In the genomic region with DNA sequence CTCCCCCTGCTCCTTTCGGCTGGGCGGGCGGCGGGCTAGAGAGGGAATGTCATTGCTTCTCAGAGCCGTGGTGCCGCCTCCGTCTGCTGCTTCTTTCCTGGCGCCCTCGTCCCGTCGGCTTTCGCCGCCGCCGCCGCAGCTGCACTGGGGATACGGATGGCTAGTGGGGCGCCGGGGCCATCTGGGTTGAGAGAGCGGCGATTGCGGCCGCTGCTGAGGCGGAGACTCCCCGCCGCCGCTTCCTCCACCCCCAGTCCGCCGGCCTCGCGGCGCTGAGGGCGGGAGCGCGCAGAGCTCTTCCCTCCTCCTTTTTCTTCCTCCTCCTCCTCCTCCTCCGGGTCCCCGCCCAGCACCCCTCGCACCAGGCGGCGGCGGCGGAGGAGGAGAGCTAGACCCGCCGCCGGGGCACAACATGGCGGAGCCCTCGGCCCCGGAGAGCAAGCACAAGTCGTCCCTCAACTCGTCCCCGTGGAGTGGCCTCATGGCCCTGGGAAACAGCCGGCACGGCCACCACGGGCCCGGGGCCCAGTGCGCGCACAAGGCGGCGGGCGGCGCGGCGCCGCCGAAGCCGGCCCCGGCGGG, we compare ENCODE assay signal across 8 cellular contexts. TPM values are rescaled to one million over a fixed set of nuclear protein-coding genes. Genes with fewer than 3 reads are reported as not detected.
DNase-seq lines count a peak whose midpoint lies in the region; ATAC-seq and TF ChIP-seq lines count a peak whose summit lies in the region.

TSS of gene STT3B (plus strand) at position 339 of the 582 bp plus-strand sequence. CDS start at position 413, 74 bp downstream.

- peaks cover 40% of the 10 kb centered on the region for H4K20me1 ChIP-seq in SK-N-SH (ENCODE audit: insufficient read depth)

- WGBS in SK-N-SH (ENCODE audit: low lambda C conversion rate) = 3% methylated on average over 28 of the region's 68 CpGs
- 0% methylated on average over 2 to 68 of the region's 68 CpGs for WGBS in adrenal gland, 4 donors
- under 1% methylated on average over 67 of the region's 68 CpGs for WGBS in right cardiac atrium

- H3K36me3 ChIP-seq in HUES6 (ENCODE audit: control insufficient read depth, insufficient read depth, low read length) (no peaks in the 10 kb centered on the region), SK-N-SH (replicated peaks in 1 of 2; ENCODE audit: control insufficient read depth in 1 of 2, insufficient read depth in 2 of 2, low read length in 1 of 2) (peaks cover 2 to 4% of the 10 kb centered on the region in 2 experiments), adrenal gland (replicated peaks in 1 of 2) (no peaks in the 10 kb centered on the region)

- H3K4me3 ChIP-seq in HUES6 (ENCODE audit: low read depth, low read length) (peak within 1 kb of the TSS; percentile 66), SK-N-SH (ENCODE audit: low read depth in 2 of 2, low read length in 1 of 2) (peak within 1 kb of the TSS; percentile 79 to 95), adrenal gland (peak within 1 kb of the TSS; percentile 69 to 97 (median 89)), right cardiac atrium (ENCODE audit: low read length) (peak within 1 kb of the TSS; percentile 90)

- peak; percentile 88 to 98 for TF ChIP-seq POLR2A in adrenal gland (IDR thresholded peaks at IDR 0.05)

- H3K4me2 ChIP-seq in SK-N-SH = peak within 1 kb of the TSS; percentile 81

- peaks cover 3% of the 10 kb centered on the region for H3F3A ChIP-seq in SK-N-SH (replicated peaks; ENCODE audit: insufficient read depth)

- no peak for TF ChIP-seq EP300 in SK-N-SH (IDR thresholded peaks at IDR 0.05; ENCODE audit: borderline replicate concordance in 1 of 2, low read depth in 1 of 2, low read length in 1 of 2)

- peak within 1 kb of the TSS; percentile 92 for H3K27ac ChIP-seq in HUES6 (ENCODE audit: low read depth, low read length)
- peak within 1 kb of the TSS; percentile 96 to 99 for H3K27ac ChIP-seq in SK-N-SH (ENCODE audit: low read depth in 2 of 2, low read length in 1 of 2)
- peak within 1 kb of the TSS; percentile 90 to 99 (median 98) for H3K27ac ChIP-seq in adrenal gland
- peak within 1 kb of the TSS; percentile 96 for H3K27ac ChIP-seq in right cardiac atrium (ENCODE audit: low read length)

- POLR2A ChIA-PET in SK-N-SH (lab: Yijun Ruan, JAX) = interaction anchor here (0.8 to 2.7 kb wide), 12 partner anchors 11 to 234 kb away, joined by 3 to 13 read pairs (median 4); no protein-coding TSS in a partner anchor

- H3K9ac ChIP-seq in HUES6 (ENCODE audit: low read length) = peak within 1 kb of the TSS; percentile 95
- peak within 1 kb of the TSS; percentile 77 for H3K9ac ChIP-seq in SK-N-SH

- H3K27me3 ChIP-seq in HUES6 (ENCODE audit: control insufficient read depth, insufficient read depth, low read length) (0 out of 2 replicates have a peak, but pooled peaks cover 3% of the 10 kb centered on the region), SK-N-SH (ENCODE audit: insufficient read depth) (no peaks in the 10 kb centered on the region), adrenal gland (no peaks in the 10 kb centered on the region), right cardiac atrium (ENCODE audit: control insufficient read depth, insufficient read depth) (no peaks in the 10 kb centered on the region)

- TF ChIP-seq RAD21 in SK-N-SH (IDR thresholded peaks at IDR 0.05; ENCODE audit: low read length) = no peak

- CTCF ChIA-PET in SK-N-SH (lab: Yijun Ruan, JAX) = interaction anchor here (0.5 to 2.7 kb wide), 13 partner anchors 13 to 294 kb away, joined by 3 to 10 read pairs (median 3); no protein-coding TSS in a partner anchor

- H2AFZ ChIP-seq in SK-N-SH (ENCODE audit: low read depth) = peak within 1 kb of the TSS; percentile 82

- DNase-seq in EH (ENCODE audit: low read depth) = peak; percentile 88
- peak; percentile 79 for DNase-seq in SK-N-SH
- DNase-seq in adrenal gland = peak in 6 of 7 donors; percentile 70 to 85 (median 84)
- peak; percentile 87 to 94 (median 92) for DNase-seq in right cardiac atrium
- DNase-seq in retina = peak; percentile 98
- no peak for DNase-seq in cerebellar nuclear complex (lab: John Stamatoyannopoulos, UW)

- no peaks in the 10 kb centered on the region for H3K9me2 ChIP-seq in SK-N-SH

- intact Hi-C loops in adrenal gland (cut with DNase I) (loop anchor here in 1 of 2 donors (10.0 kb wide), 1 partner anchor 768 kb away; no protein-coding TSS in a partner anchor), right cardiac atrium (cut with DNase I) (no loop called here)

- H3K9me3 ChIP-seq in HUES6 (ENCODE audit: control insufficient read depth, insufficient read depth, low read depth, low read length) (no peaks in the 10 kb centered on the region), SK-N-SH (no peaks in the 10 kb centered on the region), adrenal gland (replicated peaks in 1 of 3) (no peaks in the 10 kb centered on the region), right cardiac atrium (ENCODE audit: control insufficient read depth, low read length) (no peaks in the 10 kb centered on the region)

- ATAC-seq in GM21515 (IDR thresholded peaks at IDR 0.05; ENCODE audit: unreplicated experiment) (peak; percentile 56), right cardiac atrium (peak; percentile 87 to 88)

- TF ChIP-seq CTCF in SK-N-SH (IDR thresholded peaks at IDR 0.05) (no peak), adrenal gland (IDR thresholded peaks at IDR 0.05) (no peak)

- peaks cover 27% of the 10 kb centered on the region for H3K4me1 ChIP-seq in HUES6 (ENCODE audit: control insufficient read depth, insufficient read depth, low read length)
- peaks cover 3 to 10% of the 10 kb centered on the region in 2 experiments; a peak in 1 of 4 replicates for H3K4me1 ChIP-seq in SK-N-SH (ENCODE audit: control insufficient read depth in 1 of 2, insufficient read depth in 2 of 2, low read depth in 1 of 2, low read length in 1 of 2)
- H3K4me1 ChIP-seq in adrenal gland (replicated peaks in 1 of 2) = peaks cover 0 to 33% of the 10 kb centered on the region in 2 donors
- H3K4me1 ChIP-seq in right cardiac atrium (ENCODE audit: control insufficient read depth, insufficient read depth, low read length) = no peaks in the 10 kb centered on the region

- peaks cover 50% of the 10 kb centered on the region for H3K79me2 ChIP-seq in SK-N-SH (ENCODE audit: insufficient read depth)

TF ChIP-seq in SK-N-SH, 30 proteins besides CTCF, POLR2A, EP300 and RAD21:
- TF ChIP-seq SMC3 (IDR thresholded peaks at IDR 0.05; ENCODE audit: low read depth, low read length) (peak; percentile 11; the same call in 1 of the 2 replicates), USF1 (IDR thresholded peaks at IDR 0.05; ENCODE audit: borderline replicate concordance, low read depth) (no peak), FOXM1 (IDR thresholded peaks at IDR 0.05; ENCODE audit: low read depth) (peak; percentile 9; the same call in 1 of the 2 replicates), SIN3A (IDR thresholded peaks at IDR 0.05; ENCODE audit: borderline replicate concordance, low read depth, low read length) (0 out of 2 replicates have a peak, but pooled peaks have one; percentile 1), POLR2AphosphoS5 (IDR thresholded peaks at IDR 0.05; ENCODE audit: low read depth, low read length) (peak; percentile 67; the same call in 1 of the 2 replicates), CHD2 (IDR thresholded peaks at IDR 0.05; ENCODE audit: low read length, partially characterized antibody) (no peak), YY1 (IDR thresholded peaks at IDR 0.05; ENCODE audit: low read depth) (peak; percentile 73; the same call in 1 of the 2 replicates)

RNA-seq across cellular contexts. Expression of gene STT3B, which starts in this region (rescaled TPM):
- polyA plus RNA-seq in SK-N-SH (2012; rRNA removed) = 27.9 and 40.5 TPM in 2 replicates
- polyA plus RNA-seq in SK-N-SH (2012; cell fraction: cytosol; rRNA removed) = 46.2 and 51.8 TPM in 2 replicates
- polyA plus RNA-seq in SK-N-SH (2012; cell fraction: nucleus; rRNA removed) = 17.0 and 36.9 TPM in 2 replicates
- 100 to 1,000 TPM in 5 of 8 donors, 10 to 100 TPM in 3; 84.1 to 135 (median 104) TPM for total RNA-seq in adrenal gland
- polyA plus RNA-seq in adrenal gland = 100 to 1,000 TPM in 1 of 3 donors, 10 to 100 TPM in 2; 38.0 to 141 (median 41.4) TPM
- total RNA-seq in right cardiac atrium = 100 to 1,000 TPM in 1 of 4 donors, 10 to 100 TPM in 3; 85.3 to 118 (median 94.5) TPM
- polyA plus RNA-seq in right cardiac atrium = 44.7 TPM

Comparison
In these comparisons a context has a peak if more than half of its experiments do, and no peak if none do; other contexts are left out.
1. DNase-seq: peak in EH (single experiment), SK-N-SH (single experiment), adrenal gland (6 of 7), right cardiac atrium (3 of 3) and retina (single experiment); none in cerebellar nuclear complex (0 of 2).
2. Peak in every context shown above with its lines, with median percentiles within 50 percentile points of each other: H3K27ac ChIP-seq and H3K4me3 ChIP-seq.